ENCODE assay signal across 1 cellular context in genomic region chr3:129314757-129315385, GRCh38.
A peak's percentile ranks its signal among the peaks of the same experiment; 100 is the strongest.
TF ChIP-seq lines count a peak whose summit lies in the region.

No MANE protein-coding gene starts in this region.

TF ChIP-seq in HepG2, 621 proteins besides CTCF, POLR2A, EP300 and RAD21 (continued from another document and continues in another):
- TF ChIP-seq ZXDC (CRISPR knock-in tag; IDR thresholded peaks at IDR 0.05): no peak
- peak; percentile 52; the same call in 1 of the 2 replicates for TF ChIP-seq CREB1 (IDR thresholded peaks at IDR 0.05)
- no peak for TF ChIP-seq CREB1 (CRISPR knock-in tag; IDR thresholded peaks at IDR 0.05)
- no peak; the same call in 1 of the 2 replicates for TF ChIP-seq SRY (CRISPR knock-in tag; IDR thresholded peaks at IDR 0.05)
- TF ChIP-seq GPBP1L1 (CRISPR knock-in tag; IDR thresholded peaks at IDR 0.05): no peak
- TF ChIP-seq ZNF143 (CRISPR knock-in tag; IDR thresholded peaks at IDR 0.05): 0 out of 2 replicates have a peak, but pooled peaks have one; percentile 18
- TF ChIP-seq REXO4 (CRISPR knock-in tag; IDR thresholded peaks at IDR 0.05; ENCODE audit: borderline replicate concordance): no peak
- TF ChIP-seq MZF1 (CRISPR knock-in tag; IDR thresholded peaks at IDR 0.05; ENCODE audit: borderline replicate concordance): no peak
- TF ChIP-seq WIZ (CRISPR knock-in tag; IDR thresholded peaks at IDR 0.05): no peak
- no peak for TF ChIP-seq SP140L (CRISPR knock-in tag; IDR thresholded peaks at IDR 0.05; ENCODE audit: borderline replicate concordance)
- 0 out of 2 replicates have a peak, but pooled peaks have one; percentile 0 for TF ChIP-seq SNAPC4 (CRISPR knock-in tag; IDR thresholded peaks at IDR 0.05)
- TF ChIP-seq ZNF382 (CRISPR knock-in tag; IDR thresholded peaks at IDR 0.05; ENCODE audit: borderline replicate concordance): no peak
- no peak for TF ChIP-seq NFE2L2 (IDR thresholded peaks at IDR 0.05; ENCODE audit: low read length)
- TF ChIP-seq ZNF513 (CRISPR knock-in tag; conservative IDR thresholded peaks at IDR 0.05): no peak
- peak; percentile 77 for TF ChIP-seq TFDP2 (CRISPR knock-in tag; IDR thresholded peaks at IDR 0.05)
- no peak for TF ChIP-seq PRMT3 (CRISPR knock-in tag; IDR thresholded peaks at IDR 0.05; ENCODE audit: borderline replicate concordance, low read depth)
- TF ChIP-seq PHF21A (CRISPR knock-in tag; IDR thresholded peaks at IDR 0.05): no peak
- TF ChIP-seq ZNF256 (CRISPR knock-in tag; conservative IDR thresholded peaks at IDR 0.05): no peak
- peak; percentile 73; the same call in 1 of the 2 replicates for TF ChIP-seq TFDP1 (CRISPR knock-in tag; IDR thresholded peaks at IDR 0.05; ENCODE audit: borderline replicate concordance)
- TF ChIP-seq JUNB (CRISPR knock-in tag; IDR thresholded peaks at IDR 0.05; ENCODE audit: borderline replicate concordance): no peak
- TF ChIP-seq FLYWCH1 (CRISPR knock-in tag; IDR thresholded peaks at IDR 0.05): no peak
- no peak for TF ChIP-seq ZNF670 (CRISPR knock-in tag; IDR thresholded peaks at IDR 0.05; ENCODE audit: borderline replicate concordance)
- no peak for TF ChIP-seq SMARCE1 (IDR thresholded peaks at IDR 0.05; ENCODE audit: borderline replicate concordance)
- TF ChIP-seq SMAD3 (CRISPR knock-in tag; IDR thresholded peaks at IDR 0.05): 0 out of 2 replicates have a peak, but pooled peaks have one; percentile 37
- TF ChIP-seq MTA1 (CRISPR knock-in tag; IDR thresholded peaks at IDR 0.05; ENCODE audit: borderline replicate concordance): no peak
- 0 out of 2 replicates have a peak, but pooled peaks have one; percentile 14 for TF ChIP-seq ZHX1 (CRISPR knock-in tag; IDR thresholded peaks at IDR 0.05; ENCODE audit: low read depth)
- no peak for TF ChIP-seq ZNF580 (CRISPR knock-in tag; IDR thresholded peaks at IDR 0.05; ENCODE audit: borderline replicate concordance, low read depth)
- TF ChIP-seq KLF15 (CRISPR knock-in tag; IDR thresholded peaks at IDR 0.05; ENCODE audit: borderline replicate concordance): no peak
- 0 out of 2 replicates have a peak, but pooled peaks have one; percentile 54 for TF ChIP-seq SPEN (CRISPR knock-in tag; IDR thresholded peaks at IDR 0.05; ENCODE audit: low read depth)
- no peak for TF ChIP-seq POGZ (CRISPR knock-in tag; IDR thresholded peaks at IDR 0.05)
- TF ChIP-seq IKZF5 (CRISPR knock-in tag; IDR thresholded peaks at IDR 0.05): no peak; the same call in 1 of the 2 replicates
- no peak for TF ChIP-seq ZNF609 (CRISPR knock-in tag; IDR thresholded peaks at IDR 0.05; ENCODE audit: borderline replicate concordance)
- TF ChIP-seq SOX5 (CRISPR knock-in tag; IDR thresholded peaks at IDR 0.05; ENCODE audit: borderline replicate concordance): no peak
- TF ChIP-seq REPIN1 (CRISPR knock-in tag; IDR thresholded peaks at IDR 0.05; ENCODE audit: borderline replicate concordance, low read depth): peak; percentile 58
- TF ChIP-seq NR2F2 (IDR thresholded peaks at IDR 0.05; ENCODE audit: borderline replicate concordance, low read depth): no peak
